20 cellular contexts compared by ENCODE assay signal in the genomic region with DNA sequence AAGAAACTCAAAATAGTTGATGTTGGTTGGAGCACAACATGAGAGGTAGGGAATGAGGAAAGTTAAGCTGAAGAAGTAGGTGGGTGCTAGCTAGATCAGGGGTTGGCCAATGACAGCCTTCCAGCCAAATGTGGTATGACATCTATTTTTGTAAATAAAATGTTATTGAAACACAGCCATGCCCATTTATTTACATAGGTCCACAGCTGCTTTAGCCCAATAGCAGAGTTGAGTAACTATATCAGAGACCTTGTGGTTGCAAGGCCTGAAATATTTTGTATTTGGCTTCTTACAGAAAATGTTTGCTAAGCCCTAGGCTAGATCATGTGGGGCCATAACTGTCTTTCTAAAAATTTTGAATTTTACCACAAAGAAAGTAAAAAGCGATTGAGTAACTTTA.
"Had no signal": no experiment of that assay in that cellular context is flagged by ENCODE, and none has a peak within 500 bp of the region (broad histone marks: within the 10 kb centered on the region; RNA-seq: fewer than 3 reads in every experiment).

No MANE protein-coding gene starts in this region.

- H3K4me1 Mint-ChIP-seq: endodermal cell; naive thymus-derived CD8-positive, alpha-beta T cell had no signal

- H3K4me3 Mint-ChIP-seq: endodermal cell; naive thymus-derived CD8-positive, alpha-beta T cell had no signal

- H3K27ac ChIP-seq: colonic mucosa, hepatocyte, neutrophil, psoas muscle, right lobe of liver had no signal

- H3K36me3 ChIP-seq: colonic mucosa, neutrophil, right lobe of liver had no signal

- H3K79me2 ChIP-seq: hepatocyte had no signal

- H3K4me3 ChIP-seq: colonic mucosa, hepatocyte, mucosa of descending colon, psoas muscle, right lobe of liver had no signal

- H3K27me3 ChIP-seq: colonic mucosa, hepatocyte, neutrophil, right lobe of liver had no signal

- H2AFZ ChIP-seq: hepatocyte had no signal

- DNase-seq: cerebellar nuclear complex; colonic mucosa; effector CD4-positive, alpha-beta T cell; endodermal cell; erythroblast; foreskin fibroblast; islet precursor cell; mammary epithelial cell; mucosa of descending colon; naive thymus-derived CD8-positive, alpha-beta T cell; psoas muscle; retina; right lobe of liver; stimulated activated CD4-positive, alpha-beta T cell treated with anti-CD3 and anti-CD28 coated beads, Interleukin-2, amount 100 ng/mL, for 24 hours; stimulated activated CD4-positive, alpha-beta T cell treated with anti-CD3 and anti-CD28 coated beads, Interleukin-4, amount 100 ng/mL, for 4 hours; stimulated activated naive CD4-positive, alpha-beta T cell; trophoblast cell had no signal

- H3K27ac Mint-ChIP-seq: endodermal cell; naive thymus-derived CD8-positive, alpha-beta T cell had no signal

- H3K4me2 ChIP-seq: hepatocyte had no signal

- H3K36me3 Mint-ChIP-seq: naive thymus-derived CD8-positive, alpha-beta T cell had no signal

- H3K9me3 ChIP-seq: colonic mucosa, mucosa of descending colon, neutrophil, psoas muscle, right lobe of liver had no signal

- ATAC-seq: left lobe of liver; mucosa of descending colon; naive thymus-derived CD8-positive, alpha-beta T cell; psoas muscle had no signal

- H3K9me3 Mint-ChIP-seq: endodermal cell; naive thymus-derived CD8-positive, alpha-beta T cell had no signal

- H3K4me1 ChIP-seq: colonic mucosa, psoas muscle had no signal
